Comparison of ENCODE assay signal across 15 cellular contexts in the genomic region with DNA sequence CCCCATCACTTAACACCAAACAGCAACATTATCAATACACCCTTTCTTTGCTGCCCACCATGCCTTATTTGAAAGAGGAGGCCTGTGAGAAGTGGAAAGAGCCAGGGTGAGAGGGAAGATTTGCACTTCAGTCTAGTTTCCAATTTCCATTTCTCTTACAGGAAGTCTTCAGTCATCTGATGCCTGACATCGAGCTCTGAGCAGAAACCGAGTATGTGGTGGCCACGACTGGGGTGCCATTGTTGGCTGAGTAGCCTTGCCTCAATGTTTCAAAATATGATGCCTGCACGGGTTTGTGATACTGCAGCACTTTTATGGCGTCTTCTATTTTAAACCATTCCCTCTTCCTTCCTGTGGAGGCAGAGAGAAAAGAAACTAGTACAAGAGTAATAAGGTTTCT. TPM values are rescaled to one million over a fixed set of nuclear protein-coding genes. Genes with fewer than 3 reads are reported as not detected.
DNase-seq lines count a peak whose midpoint lies in the region; ATAC-seq, FAIRE-seq and TF ChIP-seq lines count a peak whose summit lies in the region.
"Had no signal": no experiment of that assay in that cellular context is flagged by ENCODE, and none has a peak within 500 bp of the region (broad histone marks: within the 10 kb centered on the region; RNA-seq: fewer than 3 reads in every experiment).

No MANE protein-coding gene starts in this region.

- H3K27me3 Mint-ChIP-seq in activated CD8-positive, alpha-beta memory T cell treated with anti-CD3 and anti-CD28 coated beads, Interleukin-2, amount 10 ng/mL, durations not matched to agents 7 days and 5 days: no peaks in the 10 kb centered on the region
- peaks cover 3% of the 10 kb centered on the region for H3K27me3 Mint-ChIP-seq in nephron progenitor cell (ENCODE audit: low read depth, poor library complexity)

- H3K4me1 Mint-ChIP-seq in activated CD8-positive, alpha-beta memory T cell treated with anti-CD3 and anti-CD28 coated beads, Interleukin-2, amount 10 ng/mL, durations not matched to agents 7 days and 5 days: peaks cover 27% of the 10 kb centered on the region
- H3K4me1 Mint-ChIP-seq in nephron progenitor cell: peaks cover 31% of the 10 kb centered on the region

- H3K9me3 Mint-ChIP-seq in activated CD8-positive, alpha-beta memory T cell treated with anti-CD3 and anti-CD28 coated beads, Interleukin-2, amount 10 ng/mL, durations not matched to agents 7 days and 5 days (ENCODE audit: low read depth): no peaks in the 10 kb centered on the region
- peaks cover 10% of the 10 kb centered on the region for H3K9me3 Mint-ChIP-seq in nephron progenitor cell

- peak; percentile 90 for FAIRE-seq in GM19239 (lab: Jason Lieb, UNC)

- ATAC-seq in activated CD8-positive, alpha-beta memory T cell treated with anti-CD3 and anti-CD28 coated beads, Interleukin-2, amount 10 ng/mL, durations not matched to agents 7 days and 5 days: peak; percentile 88
- ATAC-seq in GM19351 (IDR thresholded peaks at IDR 0.05; ENCODE audit: unreplicated experiment): no peak
- ATAC-seq: activated CD4-positive, CD25-positive, alpha-beta regulatory T cell treated with anti-CD3 and anti-CD28 coated beads, Interleukin-2, amount 50 U/mL, for 24 hours; SK-N-SH treated with all-trans-retinoic acid at 6 μM for 48 hours had no signal

- H3K4me3 Mint-ChIP-seq in activated CD8-positive, alpha-beta memory T cell treated with anti-CD3 and anti-CD28 coated beads, Interleukin-2, amount 10 ng/mL, durations not matched to agents 7 days and 5 days: peak overlapping the region; percentile 7
- H3K4me3 Mint-ChIP-seq in nephron progenitor cell: no peak overlapping the region

- CTCF ChIA-PET in activated CD8-positive, alpha-beta memory T cell treated with anti-CD3 and anti-CD28 coated beads, Interleukin-2, amount 10 ng/mL, durations not matched to agents 7 days and 5 days (lab: Charles Lee): interaction anchor here (2.3 kb wide), 1 partner anchor 39 kb away, joined by 9 read pairs; the partner anchor contains the start of gene SMIM29

- H3K36me3 Mint-ChIP-seq in activated CD8-positive, alpha-beta memory T cell treated with anti-CD3 and anti-CD28 coated beads, Interleukin-2, amount 10 ng/mL, durations not matched to agents 7 days and 5 days: peaks cover 30% of the 10 kb centered on the region
- H3K36me3 Mint-ChIP-seq in nephron progenitor cell (ENCODE audit: low read depth): peaks cover 75% of the 10 kb centered on the region

- H3K27ac Mint-ChIP-seq in activated CD8-positive, alpha-beta memory T cell treated with anti-CD3 and anti-CD28 coated beads, Interleukin-2, amount 10 ng/mL, durations not matched to agents 7 days and 5 days: peak overlapping the region; percentile 94
- H3K27ac Mint-ChIP-seq in nephron progenitor cell: peak overlapping the region; percentile 82

- peak; percentile 73 for DNase-seq in activated CD8-positive, alpha-beta memory T cell treated with anti-CD3 and anti-CD28 coated beads, Interleukin-2, amount 10 ng/mL, durations not matched to agents 7 days and 5 days
- DNase-seq in activated CD8-positive, alpha-beta memory T cell treated with anti-CD3 and anti-CD28 coated beads, Interleukin-2, amount 50 U/mL, for 48 hours: no peak
- no peak for DNase-seq in GM19239 (ENCODE audit: insufficient read length, low spot score)
- DNase-seq in UCSD-AML1 (lab: John Stamatoyannopoulos, UW; ENCODE audit: unreplicated experiment): peak; percentile 36
- no peak for DNase-seq in nephron progenitor cell
- DNase-seq in NCI-H187 (lab: John Stamatoyannopoulos, UW): no peak
- DNase-seq in mucosa of gallbladder (ENCODE audit: low spot score): no peak
- DNase-seq: DMS79, foreskin fibroblast, NCI-H1417, NCI-H82, uterus had no signal

- no peak for TF ChIP-seq CTCF in nephron progenitor cell (IDR thresholded peaks at IDR 0.05)

RNA-seq across cellular contexts. Expression of gene SMIM29, which starts 39.8 kb away (rescaled TPM):
- 10 to 100 TPM; 34.0 to 41.4 TPM for total RNA-seq in activated CD8-positive, alpha-beta memory T cell treated with anti-CD3 and anti-CD28 coated beads, Interleukin-2, amount 10 ng/mL, durations not matched to agents 7 days and 5 days
- total RNA-seq in mucosa of gallbladder: 28.9 TPM

RNA-seq across cellular contexts. Expression of gene HMGA1, which starts 51.9 kb away (rescaled TPM):
- 100 to 1,000 TPM; 214 to 312 TPM for total RNA-seq in activated CD8-positive, alpha-beta memory T cell treated with anti-CD3 and anti-CD28 coated beads, Interleukin-2, amount 10 ng/mL, durations not matched to agents 7 days and 5 days
- total RNA-seq in mucosa of gallbladder: 88.6 TPM

Comparison
In these comparisons a context has a peak if more than half of its experiments do, and no peak if none do; other contexts are left out.
1. DNase-seq: peak in activated CD8-positive, alpha-beta memory T cell treated with anti-CD3 and anti-CD28 coated beads, Interleukin-2, amount 10 ng/mL, durations not matched to agents 7 days and 5 days (single experiment) and UCSD-AML1 (single experiment); none in activated CD8-positive, alpha-beta memory T cell treated with anti-CD3 and anti-CD28 coated beads, Interleukin-2, amount 50 U/mL, for 48 hours (single experiment), GM19239 (single experiment), nephron progenitor cell (single experiment), NCI-H187 (0 of 2) and mucosa of gallbladder (single experiment).